ENCODE assay signal across 26 cellular contexts in genomic region chr1:31742462-31743212, GRCh38. TPM values are rescaled to one million over a fixed set of nuclear protein-coding genes. Genes with fewer than 3 reads are reported as not detected.
"Had no signal": no experiment of that assay in that cellular context is flagged by ENCODE, and none has a peak within 500 bp of the region (broad histone marks: within the 10 kb centered on the region; RNA-seq: fewer than 3 reads in every experiment).

No MANE protein-coding gene starts in this region.

- H3K9ac ChIP-seq: neural progenitor cell had no signal

- H3K4me1 ChIP-seq: breast epithelium, colonic mucosa, gastrocnemius medialis, upper lobe of right lung had no signal

- DNase-seq: activated CD4-positive, alpha-beta memory T cell treated with anti-CD3 and anti-CD28 coated beads for 36 hours; activated CD4-positive, alpha-beta T cell treated with anti-CD3 and anti-CD28 coated beads for 4 hours; activated CD4-positive, CD25-positive, alpha-beta regulatory T cell; activated naive CD4-positive, alpha-beta T cell treated with Interleukin-2 at 50 U/mL for 16 hours; activated naive CD8-positive, alpha-beta T cell treated with anti-CD3 and anti-CD28 coated beads for 36 hours; activated T-cell treated with anti-CD3 and anti-CD28 coated beads, Interleukin-2, amount 50 U/mL, for 48 hours; amniotic stem cell; colonic mucosa; dorsolateral prefrontal cortex; effector memory CD8-positive, alpha-beta T cell; gastrocnemius medialis; head of caudate nucleus; hypothalamus; naive thymus-derived CD4-positive, alpha-beta T cell; retina; spleen; stimulated activated CD4-positive, alpha-beta T cell treated with anti-CD3 and anti-CD28 coated beads, Interleukin-4, amount 100 ng/mL, for 1 hour; stimulated activated naive CD4-positive, alpha-beta T cell treated with Interleukin-2 at 50 U/mL for 16 hours; T1000; upper lobe of right lung had no signal

- H3K9me3 ChIP-seq: breast epithelium, colonic mucosa, esophagus muscularis mucosa, gastrocnemius medialis, spleen, upper lobe of right lung had no signal

- H3K9me3 Mint-ChIP-seq: activated CD4-positive, alpha-beta memory T cell treated with anti-CD3 and anti-CD28 coated beads for 36 hours; activated naive CD8-positive, alpha-beta T cell treated with anti-CD3 and anti-CD28 coated beads for 36 hours; effector memory CD8-positive, alpha-beta T cell; neural progenitor cell had no signal

- H3K4me3 ChIP-seq: breast epithelium, colonic mucosa, dorsolateral prefrontal cortex, esophagus muscularis mucosa, gastrocnemius medialis, lung, neural progenitor cell, spleen, upper lobe of right lung had no signal

- H3K36me3 ChIP-seq: breast epithelium, colonic mucosa, gastrocnemius medialis, neural progenitor cell, spleen, upper lobe of right lung had no signal

- H3K27ac ChIP-seq: breast epithelium, colonic mucosa, esophagus muscularis mucosa, gastrocnemius medialis, neural progenitor cell, spleen, upper lobe of right lung had no signal

- H3K4me3 Mint-ChIP-seq: activated CD4-positive, alpha-beta memory T cell treated with anti-CD3 and anti-CD28 coated beads for 36 hours; activated naive CD8-positive, alpha-beta T cell treated with anti-CD3 and anti-CD28 coated beads for 36 hours; naive thymus-derived CD4-positive, alpha-beta T cell; neural progenitor cell had no signal

- H3K4me2 ChIP-seq: neural progenitor cell had no signal

- H3K36me3 Mint-ChIP-seq: activated CD4-positive, alpha-beta memory T cell treated with anti-CD3 and anti-CD28 coated beads for 36 hours; activated naive CD8-positive, alpha-beta T cell treated with anti-CD3 and anti-CD28 coated beads for 36 hours; naive thymus-derived CD4-positive, alpha-beta T cell had no signal

- H3K27me3 Mint-ChIP-seq: activated CD4-positive, alpha-beta memory T cell treated with anti-CD3 and anti-CD28 coated beads for 36 hours; effector memory CD8-positive, alpha-beta T cell had no signal

- H3K27ac Mint-ChIP-seq: activated CD4-positive, alpha-beta memory T cell treated with anti-CD3 and anti-CD28 coated beads for 36 hours; activated naive CD8-positive, alpha-beta T cell treated with anti-CD3 and anti-CD28 coated beads for 36 hours; effector memory CD8-positive, alpha-beta T cell; progenitor cell of endocrine pancreas had no signal

- H3K27me3 ChIP-seq: breast epithelium, colonic mucosa, dorsolateral prefrontal cortex, esophagus muscularis mucosa, gastrocnemius medialis, neural progenitor cell, spleen, upper lobe of right lung had no signal

- ATAC-seq: effector memory CD8-positive, alpha-beta T cell; gastrocnemius medialis; left lobe of liver; naive thymus-derived CD4-positive, alpha-beta T cell; upper lobe of right lung had no signal

RNA-seq across cellular contexts. Expression of gene ADGRB2, which starts 21.5 kb away (rescaled TPM):
- total RNA-seq: left lobe of liver had no signal
